ENCODE assay signal across 2 cellular contexts in the genomic region with DNA sequence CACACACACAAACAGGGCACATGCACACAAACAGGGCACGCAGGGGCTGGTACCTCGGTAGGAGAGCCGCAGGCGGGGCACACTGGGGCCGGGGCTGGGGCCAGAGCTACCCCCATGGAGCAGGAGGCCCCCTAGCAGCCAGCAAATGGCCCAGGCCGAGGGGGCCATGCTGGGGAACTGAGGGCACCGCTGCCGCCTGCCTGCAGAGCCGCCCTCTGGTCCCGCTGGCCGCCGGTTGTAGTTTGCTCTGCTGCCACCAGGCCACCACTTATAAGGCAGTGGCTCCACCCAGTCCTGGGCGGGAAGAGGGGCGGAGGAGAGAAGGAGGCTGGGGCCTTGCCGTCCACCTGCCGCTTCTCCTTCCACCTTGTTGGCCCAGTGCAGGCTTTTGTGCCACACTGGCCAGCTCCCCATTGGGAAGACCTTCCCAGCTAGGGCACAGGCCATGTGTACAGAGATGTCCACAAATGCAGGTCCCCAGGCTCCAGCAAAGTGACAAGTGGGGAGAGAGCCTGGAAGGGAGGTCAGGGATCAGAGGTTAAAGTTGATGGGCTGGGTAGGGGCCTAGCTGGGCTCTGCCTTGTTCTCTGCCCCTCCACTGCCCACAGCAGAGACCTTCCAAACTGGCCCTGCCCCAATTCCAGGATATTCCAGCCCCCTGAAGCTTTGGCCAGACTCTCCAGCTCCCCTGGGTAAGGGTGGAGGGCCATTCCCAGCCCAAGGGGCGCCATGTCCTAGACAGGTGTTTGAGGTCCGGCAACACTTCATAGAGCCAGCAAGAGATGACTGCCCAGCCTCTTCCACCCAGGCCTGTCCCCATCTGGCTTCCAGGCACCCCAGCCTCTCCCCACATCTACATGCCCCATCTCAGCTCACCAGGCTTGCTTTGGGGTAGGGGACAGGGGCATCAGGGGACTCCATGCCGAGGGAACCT.
TF ChIP-seq lines count a peak whose summit lies in the region.

Gene SEMA3G (minus strand): TSS at position 244 of the 934 bp plus-strand sequence. CDS start 76 bp downstream, at position 168.

TF ChIP-seq in HEK293, 187 proteins besides CTCF, POLR2A, EP300 and RAD21 (continued from another document):
- TF ChIP-seq ZNF76 (tag by site-specific recombination; IDR thresholded peaks at IDR 0.05; ENCODE audit: borderline replicate concordance, low read depth) = no peak
- TF ChIP-seq KLF1 (tag by site-specific recombination; IDR thresholded peaks at IDR 0.05) = 0 out of 2 replicates have a peak, but pooled peaks have one; percentile 29
- TF ChIP-seq ZNF324 (tag by site-specific recombination; IDR thresholded peaks at IDR 0.05) = no peak
- TF ChIP-seq SP3 (tag by site-specific recombination; IDR thresholded peaks at IDR 0.05) = peak; percentile 92
- 0 out of 2 replicates have a peak, but pooled peaks have one; percentile 17 for TF ChIP-seq ZNF335 (tag by site-specific recombination; conservative IDR thresholded peaks at IDR 0.05)
- TF ChIP-seq ZSCAN4 (tag by site-specific recombination; IDR thresholded peaks at IDR 0.05) = peak; percentile 80

TF ChIP-seq in HepG2, 621 proteins besides CTCF, POLR2A, EP300 and RAD21 (continued from another document and continues in another):
- TF ChIP-seq, protein P1, sequence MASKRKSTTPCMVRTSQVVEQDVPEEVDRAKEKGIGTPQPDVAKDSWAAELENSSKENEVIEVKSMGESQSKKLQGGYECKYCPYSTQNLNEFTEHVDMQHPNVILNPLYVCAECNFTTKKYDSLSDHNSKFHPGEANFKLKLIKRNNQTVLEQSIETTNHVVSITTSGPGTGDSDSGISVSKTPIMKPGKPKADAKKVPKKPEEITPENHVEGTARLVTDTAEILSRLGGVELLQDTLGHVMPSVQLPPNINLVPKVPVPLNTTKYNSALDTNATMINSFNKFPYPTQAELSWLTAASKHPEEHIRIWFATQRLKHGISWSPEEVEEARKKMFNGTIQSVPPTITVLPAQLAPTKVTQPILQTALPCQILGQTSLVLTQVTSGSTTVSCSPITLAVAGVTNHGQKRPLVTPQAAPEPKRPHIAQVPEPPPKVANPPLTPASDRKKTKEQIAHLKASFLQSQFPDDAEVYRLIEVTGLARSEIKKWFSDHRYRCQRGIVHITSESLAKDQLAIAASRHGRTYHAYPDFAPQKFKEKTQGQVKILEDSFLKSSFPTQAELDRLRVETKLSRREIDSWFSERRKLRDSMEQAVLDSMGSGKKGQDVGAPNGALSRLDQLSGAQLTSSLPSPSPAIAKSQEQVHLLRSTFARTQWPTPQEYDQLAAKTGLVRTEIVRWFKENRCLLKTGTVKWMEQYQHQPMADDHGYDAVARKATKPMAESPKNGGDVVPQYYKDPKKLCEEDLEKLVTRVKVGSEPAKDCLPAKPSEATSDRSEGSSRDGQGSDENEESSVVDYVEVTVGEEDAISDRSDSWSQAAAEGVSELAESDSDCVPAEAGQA (IDR thresholded peaks at IDR 0.05; ENCODE audit: low read depth) = no peak
- TF ChIP-seq, protein P1 (CRISPR knock-in tag; IDR thresholded peaks at IDR 0.05; ENCODE audit: borderline replicate concordance) = no peak
- TF ChIP-seq TGIF2 (CRISPR knock-in tag; IDR thresholded peaks at IDR 0.05) = peak; percentile 56
- TF ChIP-seq JUNB (CRISPR knock-in tag; IDR thresholded peaks at IDR 0.05; ENCODE audit: borderline replicate concordance) = no peak
- TF ChIP-seq ZNF839 (CRISPR knock-in tag; IDR thresholded peaks at IDR 0.05; ENCODE audit: borderline replicate concordance) = no peak
- 0 out of 2 replicates have a peak, but pooled peaks have one; percentile 35 for TF ChIP-seq ZNF563 (CRISPR knock-in tag; IDR thresholded peaks at IDR 0.05)
- TF ChIP-seq ZNF430 (CRISPR knock-in tag; IDR thresholded peaks at IDR 0.05) = peak; percentile 84; the same call in 1 of the 2 replicates
- TF ChIP-seq, protein P2, sequence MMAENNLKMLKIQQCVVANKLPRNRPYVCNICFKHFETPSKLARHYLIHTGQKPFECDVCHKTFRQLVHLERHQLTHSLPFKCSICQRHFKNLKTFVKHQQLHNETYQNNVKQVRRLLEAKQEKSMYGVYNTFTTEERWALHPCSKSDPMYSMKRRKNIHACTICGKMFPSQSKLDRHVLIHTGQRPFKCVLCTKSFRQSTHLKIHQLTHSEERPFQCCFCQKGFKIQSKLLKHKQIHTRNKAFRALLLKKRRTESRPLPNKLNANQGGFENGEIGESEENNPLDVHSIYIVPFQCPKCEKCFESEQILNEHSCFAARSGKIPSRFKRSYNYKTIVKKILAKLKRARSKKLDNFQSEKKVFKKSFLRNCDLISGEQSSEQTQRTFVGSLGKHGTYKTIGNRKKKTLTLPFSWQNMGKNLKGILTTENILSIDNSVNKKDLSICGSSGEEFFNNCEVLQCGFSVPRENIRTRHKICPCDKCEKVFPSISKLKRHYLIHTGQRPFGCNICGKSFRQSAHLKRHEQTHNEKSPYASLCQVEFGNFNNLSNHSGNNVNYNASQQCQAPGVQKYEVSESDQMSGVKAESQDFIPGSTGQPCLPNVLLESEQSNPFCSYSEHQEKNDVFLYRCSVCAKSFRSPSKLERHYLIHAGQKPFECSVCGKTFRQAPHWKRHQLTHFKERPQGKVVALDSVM (CRISPR knock-in tag; IDR thresholded peaks at IDR 0.05) = 0 out of 2 replicates have a peak, but pooled peaks have one; percentile 32
- no peak for TF ChIP-seq ZNF704 (CRISPR knock-in tag; IDR thresholded peaks at IDR 0.05; ENCODE audit: borderline replicate concordance)
- no peak for TF ChIP-seq ATM (IDR thresholded peaks at IDR 0.05; ENCODE audit: borderline replicate concordance)
- TF ChIP-seq, protein P3, sequence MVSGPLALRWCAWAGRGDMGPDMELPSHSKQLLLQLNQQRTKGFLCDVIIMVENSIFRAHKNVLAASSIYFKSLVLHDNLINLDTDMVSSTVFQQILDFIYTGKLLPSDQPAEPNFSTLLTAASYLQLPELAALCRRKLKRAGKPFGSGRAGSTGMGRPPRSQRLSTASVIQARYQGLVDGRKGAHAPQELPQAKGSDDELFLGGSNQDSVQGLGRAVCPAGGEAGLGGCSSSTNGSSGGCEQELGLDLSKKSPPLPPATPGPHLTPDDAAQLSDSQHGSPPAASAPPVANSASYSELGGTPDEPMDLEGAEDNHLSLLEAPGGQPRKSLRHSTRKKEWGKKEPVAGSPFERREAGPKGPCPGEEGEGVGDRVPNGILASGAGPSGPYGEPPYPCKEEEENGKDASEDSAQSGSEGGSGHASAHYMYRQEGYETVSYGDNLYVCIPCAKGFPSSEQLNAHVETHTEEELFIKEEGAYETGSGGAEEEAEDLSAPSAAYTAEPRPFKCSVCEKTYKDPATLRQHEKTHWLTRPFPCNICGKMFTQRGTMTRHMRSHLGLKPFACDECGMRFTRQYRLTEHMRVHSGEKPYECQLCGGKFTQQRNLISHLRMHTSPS (CRISPR knock-in tag; IDR thresholded peaks at IDR 0.05; ENCODE audit: low read depth) = peak; percentile 69
- no peak for TF ChIP-seq ZHX1 (CRISPR knock-in tag; IDR thresholded peaks at IDR 0.05; ENCODE audit: low read depth)
- TF ChIP-seq NR1H2 (CRISPR knock-in tag; IDR thresholded peaks at IDR 0.05; ENCODE audit: borderline replicate concordance, low read depth) = no peak
- TF ChIP-seq ZNF431 (CRISPR knock-in tag; IDR thresholded peaks at IDR 0.05; ENCODE audit: borderline replicate concordance, low read depth) = no peak
- peak; percentile 68; the same call in 1 of the 2 replicates for TF ChIP-seq MEF2D (CRISPR knock-in tag; IDR thresholded peaks at IDR 0.05)
- no peak; the same call in 1 of the 2 replicates for TF ChIP-seq ZNF253 (CRISPR knock-in tag; IDR thresholded peaks at IDR 0.05; ENCODE audit: borderline replicate concordance)
- TF ChIP-seq SAFB2 (CRISPR knock-in tag; IDR thresholded peaks at IDR 0.05; ENCODE audit: borderline replicate concordance, low read depth) = 0 out of 2 replicates have a peak, but pooled peaks have one; percentile 31
- TF ChIP-seq RFX3 (CRISPR knock-in tag; IDR thresholded peaks at IDR 0.05) = no peak
- TF ChIP-seq ZNF234 (CRISPR knock-in tag; conservative IDR thresholded peaks at IDR 0.05) = no peak
- TF ChIP-seq STAT5B (CRISPR knock-in tag; IDR thresholded peaks at IDR 0.05) = no peak
- peak; percentile 45; the same call in 1 of the 2 replicates for TF ChIP-seq KAT8 (CRISPR knock-in tag; IDR thresholded peaks at IDR 0.05)
- TF ChIP-seq IRF9 (CRISPR knock-in tag; IDR thresholded peaks at IDR 0.05; ENCODE audit: borderline replicate concordance) = peak; percentile 58; the same call in 1 of the 2 replicates
- peak; percentile 64; the same call in 1 of the 2 replicates for TF ChIP-seq ZSCAN25 (CRISPR knock-in tag; IDR thresholded peaks at IDR 0.05)
- peak in 1 of 2 experiments; percentile 64; a peak in 2 of 4 replicates for TF ChIP-seq NR2F1 (CRISPR knock-in tag; IDR thresholded peaks at IDR 0.05)
- TF ChIP-seq ARNTL (CRISPR knock-in tag; IDR thresholded peaks at IDR 0.05) = peak; percentile 70
- TF ChIP-seq, protein P4, sequence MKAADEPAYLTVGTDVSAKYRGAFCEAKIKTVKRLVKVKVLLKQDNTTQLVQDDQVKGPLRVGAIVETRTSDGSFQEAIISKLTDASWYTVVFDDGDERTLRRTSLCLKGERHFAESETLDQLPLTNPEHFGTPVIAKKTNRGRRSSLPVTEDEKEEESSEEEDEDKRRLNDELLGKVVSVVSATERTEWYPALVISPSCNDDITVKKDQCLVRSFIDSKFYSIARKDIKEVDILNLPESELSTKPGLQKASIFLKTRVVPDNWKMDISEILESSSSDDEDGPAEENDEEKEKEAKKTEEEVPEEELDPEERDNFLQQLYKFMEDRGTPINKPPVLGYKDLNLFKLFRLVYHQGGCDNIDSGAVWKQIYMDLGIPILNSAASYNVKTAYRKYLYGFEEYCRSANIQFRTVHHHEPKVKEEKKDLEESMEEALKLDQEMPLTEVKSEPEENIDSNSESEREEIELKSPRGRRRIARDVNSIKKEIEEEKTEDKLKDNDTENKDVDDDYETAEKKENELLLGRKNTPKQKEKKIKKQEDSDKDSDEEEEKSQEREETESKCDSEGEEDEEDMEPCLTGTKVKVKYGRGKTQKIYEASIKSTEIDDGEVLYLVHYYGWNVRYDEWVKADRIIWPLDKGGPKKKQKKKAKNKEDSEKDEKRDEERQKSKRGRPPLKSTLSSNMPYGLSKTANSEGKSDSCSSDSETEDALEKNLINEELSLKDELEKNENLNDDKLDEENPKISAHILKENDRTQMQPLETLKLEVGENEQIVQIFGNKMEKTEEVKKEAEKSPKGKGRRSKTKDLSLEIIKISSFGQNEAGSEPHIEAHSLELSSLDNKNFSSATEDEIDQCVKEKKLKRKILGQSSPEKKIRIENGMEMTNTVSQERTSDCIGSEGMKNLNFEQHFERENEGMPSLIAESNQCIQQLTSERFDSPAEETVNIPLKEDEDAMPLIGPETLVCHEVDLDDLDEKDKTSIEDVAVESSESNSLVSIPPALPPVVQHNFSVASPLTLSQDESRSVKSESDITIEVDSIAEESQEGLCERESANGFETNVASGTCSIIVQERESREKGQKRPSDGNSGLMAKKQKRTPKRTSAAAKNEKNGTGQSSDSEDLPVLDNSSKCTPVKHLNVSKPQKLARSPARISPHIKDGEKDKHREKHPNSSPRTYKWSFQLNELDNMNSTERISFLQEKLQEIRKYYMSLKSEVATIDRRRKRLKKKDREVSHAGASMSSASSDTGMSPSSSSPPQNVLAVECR (CRISPR knock-in tag; IDR thresholded peaks at IDR 0.05; ENCODE audit: borderline replicate concordance) = peak; percentile 55; the same call in 1 of the 2 replicates
- peak; percentile 52; the same call in 1 of the 2 replicates for TF ChIP-seq HDAC1 (CRISPR knock-in tag; IDR thresholded peaks at IDR 0.05)
- TF ChIP-seq ZSCAN21 (CRISPR knock-in tag; IDR thresholded peaks at IDR 0.05; ENCODE audit: borderline replicate concordance) = peak; percentile 51; the same call in 1 of the 2 replicates
- no peak for TF ChIP-seq ZNF10 (CRISPR knock-in tag; IDR thresholded peaks at IDR 0.05; ENCODE audit: borderline replicate concordance, low read depth)
